9 cellular contexts compared by ENCODE assay signal in genomic region chr7:20777377-20778062, GRCh38. TPM values are rescaled to one million over a fixed set of nuclear protein-coding genes. Genes with fewer than 3 reads are reported as not detected.
DNase-seq lines count a peak whose midpoint lies in the region; ATAC-seq, FAIRE-seq and TF ChIP-seq lines count a peak whose summit lies in the region.
"Had no signal": no experiment of that assay in that cellular context is flagged by ENCODE, and none has a peak within 500 bp of the region (broad histone marks: within the 10 kb centered on the region; RNA-seq: fewer than 3 reads in every experiment).

No MANE protein-coding gene starts in this region.

- no peak for DNase-seq in mucosa of descending colon
- DNase-seq in small intestine: no peak
- DNase-seq in stimulated activated CD8-positive, alpha-beta memory T cell treated with anti-CD3 and anti-CD28 coated beads, Interleukin-4, amount 100 ng/mL, for 48 hours: no peak
- DNase-seq in GOT3 (lab: John Stamatoyannopoulos, UW): no peak
- DNase-seq in activated CD8-positive, alpha-beta memory T cell treated with anti-CD3 and anti-CD28 coated beads for 24 hours: no peak

- no peaks in the 10 kb centered on the region for H3K9me3 ChIP-seq in mucosa of descending colon
- H3K9me3 ChIP-seq in small intestine (ENCODE audit: control insufficient read depth, low read depth): no peaks in the 10 kb centered on the region

- intact Hi-C loops in mucosa of descending colon (cut with DNase I, micrococcal nuclease): loop anchor here in 1 of 2 donors (5.0 kb wide), 1 partner anchor 475 kb away; no protein-coding TSS in a partner anchor

- peaks cover 0 to 30% of the 10 kb centered on the region in 2 donors for H3K27me3 ChIP-seq in small intestine (ENCODE audit: control insufficient read depth in 2 of 2, insufficient read depth in 2 of 2, low read length in 2 of 2)

- no peak for TF ChIP-seq CTCF in mucosa of descending colon (IDR thresholded peaks at IDR 0.05)

- no peaks in the 10 kb centered on the region for H3K36me3 ChIP-seq in mucosa of descending colon (ENCODE audit: low read depth)
- no peaks in the 10 kb centered on the region for H3K36me3 ChIP-seq in small intestine (ENCODE audit: control insufficient read depth in 2 of 2, insufficient read depth in 2 of 2, low read length in 2 of 2)

- peaks cover 10% of the 10 kb centered on the region for H3K4me1 Mint-ChIP-seq in activated naive CD8-positive, alpha-beta T cell (ENCODE audit: low read depth)

- ATAC-seq in GM19043 (IDR thresholded peaks at IDR 0.05; ENCODE audit: low read depth, unreplicated experiment): peak; percentile 28
- peak; percentile 41 for ATAC-seq in HG02943 (IDR thresholded peaks at IDR 0.05; ENCODE audit: low read depth, unreplicated experiment)
- peak; percentile 45 for ATAC-seq in mucosa of descending colon

- H3K4me3 Mint-ChIP-seq in activated naive CD8-positive, alpha-beta T cell: peak overlapping the region; percentile 83

- peaks cover 48% of the 10 kb centered on the region for H3K27me3 Mint-ChIP-seq in activated naive CD8-positive, alpha-beta T cell

- H3K27ac Mint-ChIP-seq in activated naive CD8-positive, alpha-beta T cell: no peak overlapping the region

- H3K4me3 ChIP-seq in mucosa of descending colon (no peak overlapping the region), small intestine (ENCODE audit: low read depth in 1 of 2, low read length in 2 of 2) (no peak overlapping the region)

- FAIRE-seq in small intestine (lab: Jason Lieb, UNC): no peak

- peaks cover 4% of the 10 kb centered on the region for H3K9me3 Mint-ChIP-seq in activated naive CD8-positive, alpha-beta T cell (ENCODE audit: low read depth)

- H3K4me1 ChIP-seq in mucosa of descending colon (ENCODE audit: low read depth) (peaks cover 5% of the 10 kb centered on the region), small intestine (ENCODE audit: control insufficient read depth in 2 of 2, insufficient read depth in 1 of 2, low read depth in 1 of 2, low read length in 1 of 2) (no peaks in the 10 kb centered on the region)

- WGBS in small intestine, 3 donors: 10 to 11% (median 10%) methylated on average over 26 to 30 of the region's 30 CpGs

- H3K36me3 Mint-ChIP-seq in activated naive CD8-positive, alpha-beta T cell: peaks cover 4% of the 10 kb centered on the region

- H3K27ac ChIP-seq in small intestine (ENCODE audit: low read depth in 1 of 2, low read length in 1 of 2): no peak overlapping the region

RNA-seq across cellular contexts. Expression of gene SP8, which starts 9.2 kb away (rescaled TPM):
- total RNA-seq in mucosa of descending colon: not detected
- polyA plus RNA-seq in small intestine: not detected
- total RNA-seq: glomerular endothelial cell had no signal
